ENCODE assay signal across 8 cellular contexts in genomic region chr19:52567921-52568320, GRCh38.
"Had no signal": no experiment of that assay in that cellular context is flagged by ENCODE, and none has a peak within 500 bp of the region (broad histone marks: within the 10 kb centered on the region; RNA-seq: fewer than 3 reads in every experiment).

No MANE protein-coding gene starts in this region.

- DNase-seq: GDM1, GF-D8 had no signal

- FAIRE-seq: G401.6, GM12878, GM12891, GM12892, GM18507, GM19239 had no signal

- H3K4me3 ChIP-seq: GM12878 had no signal
